ENCODE assay signal across 24 cellular contexts in genomic region chr16:82855471-82855870, GRCh38.
A peak's percentile ranks its signal among the peaks of the same experiment; 100 is the strongest.
DNase-seq lines count a peak whose midpoint lies in the region; ATAC-seq and TF ChIP-seq lines count a peak whose summit lies in the region.
"Had no signal": no experiment of that assay in that cellular context is flagged by ENCODE, and none has a peak within 500 bp of the region (broad histone marks: within the 10 kb centered on the region; RNA-seq: fewer than 3 reads in every experiment).

No MANE protein-coding gene starts in this region.

- H3K4me3 ChIP-seq in fibroblast of the aortic adventitia (ENCODE audit: low read depth, low read length) = no peak overlapping the region
- H3K4me3 ChIP-seq: K562 had no signal

- peak; percentile 90 for DNase-seq in AG08395 (ENCODE audit: low spot score)
- DNase-seq in GM03348 (ENCODE audit: low spot score) = peak; percentile 80
- peak; percentile 67 for DNase-seq in fibroblast of the aortic adventitia (ENCODE audit: low read depth)
- no peak for DNase-seq in NCI-H69 (lab: John Stamatoyannopoulos, UW)
- DNase-seq in stimulated activated naive CD8-positive, alpha-beta T cell treated with anti-CD3 and anti-CD28 coated beads, Interleukin-15, Interleukin-2, amounts not matched to agents 100 U/mL and 50 U/mL, for 24 hours = no peak
- DNase-seq in substantia nigra (lab: John Stamatoyannopoulos, UW) = no peak
- DNase-seq in inferior parietal cortex (ENCODE audit: extremely low spot score) = no peak
- DNase-seq: 8988T, AML-193, DMS 273 treated with DMSO at 0.1 percent for 48 hours, GF-D8, GOT3, MV-4-11, NCI-H1417, NCI-H187, NCI-H2107, NCI-H510A, NCI-H774, OCI-M1, SHP77 treated with DMSO at 0.1 percent for 48 hours had no signal

- H3K27ac ChIP-seq in substantia nigra (ENCODE audit: low read depth, low read length, poor library complexity, severe bottlenecking) = no peak overlapping the region
- H3K27ac ChIP-seq: C4-2B had no signal

- ATAC-seq in SK-N-SH treated with all-trans-retinoic acid at 6 μM for 48 hours = peak; percentile 85
- no peak for ATAC-seq in stimulated activated naive CD8-positive, alpha-beta T cell treated with anti-CD3 and anti-CD28 coated beads, Interleukin-15, Interleukin-2, amounts not matched to agents 100 U/mL and 50 U/mL, for 24 hours
- ATAC-seq: HCT116, K562 had no signal

- no peak for TF ChIP-seq CTCF in fibroblast of the aortic adventitia (IDR thresholded peaks at IDR 0.05; ENCODE audit: insufficient read depth, low read length)

TF ChIP-seq in SK-N-SH treated with all-trans-retinoic acid at 6 μM for 48 hours, 23 proteins besides CTCF, POLR2A, EP300 and RAD21:
- TF ChIP-seq TCF4 (CRISPR knock-in tag; IDR thresholded peaks at IDR 0.05; ENCODE audit: borderline replicate concordance) = no peak
TF ChIP-seq in SK-N-SH treated with all-trans-retinoic acid at 6 μM for 48 hours: peak in this region for 0.

Comparison
In these comparisons a context has a peak if more than half of its experiments do, and no peak if none do; other contexts are left out.
1. DNase-seq: peak in AG08395 (single experiment), GM03348 (single experiment) and fibroblast of the aortic adventitia (single experiment); none in NCI-H69 (single experiment), stimulated activated naive CD8-positive, alpha-beta T cell treated with anti-CD3 and anti-CD28 coated beads, Interleukin-15, Interleukin-2, amounts not matched to agents 100 U/mL and 50 U/mL, for 24 hours (single experiment), substantia nigra (0 of 49) and inferior parietal cortex (single experiment).